Comparison of ENCODE assay signal across 8 cellular contexts in the genomic region with DNA sequence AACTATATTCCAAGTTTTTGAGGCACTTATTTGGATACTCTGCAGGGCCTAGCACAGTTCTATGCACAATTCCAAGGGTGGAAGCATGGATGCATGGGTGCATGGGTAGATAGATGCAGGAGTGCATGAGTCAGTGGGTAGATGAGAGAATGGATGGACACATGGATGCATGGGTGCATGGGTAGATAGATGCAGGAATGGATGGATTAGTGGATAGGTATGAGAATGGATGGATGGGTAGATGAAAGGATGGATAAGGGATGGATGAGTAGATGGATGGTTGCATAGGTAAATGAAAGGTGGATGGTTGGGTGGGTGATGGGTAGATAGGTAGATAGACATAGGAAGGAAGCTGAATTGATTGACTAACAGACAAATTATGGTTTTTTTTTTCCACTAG. TPM values are rescaled to one million over a fixed set of nuclear protein-coding genes. Genes with fewer than 3 reads are reported as not detected.
"Had no signal": no experiment of that assay in that cellular context is flagged by ENCODE, and none has a peak within 500 bp of the region (broad histone marks: within the 10 kb centered on the region; RNA-seq: fewer than 3 reads in every experiment).

No MANE protein-coding gene starts in this region.

- H3K9ac ChIP-seq: GM23248 had no signal

- H2AFZ ChIP-seq: GM23248 had no signal

- H3K27ac ChIP-seq: GM23248 had no signal

- ATAC-seq: K562 had no signal

- H3K4me3 ChIP-seq: GM23248, K562 had no signal

- DNase-seq: GM23248, GOT3, H9, HCEC 1CT, HFFc6, IMR-90 had no signal

RNA-seq across cellular contexts. Expression of a gene that starts 15.6 kb away (rescaled TPM):
- total RNA-seq: GM23248, HFFc6, HT-29, IMR-90 had no signal
- polyA plus RNA-seq: GM23248, IMR-90, K562 had no signal

RNA-seq across cellular contexts. Expression of a gene that starts 45.6 kb away (rescaled TPM):
- total RNA-seq: GM23248, H9, HFFc6, HT-29, IMR-90 had no signal
- polyA plus RNA-seq: GM23248, IMR-90, K562 had no signal
